In genomic region chr3:160162440-160162839, GRCh38 we compare ENCODE assay signal across 2 cellular contexts.
TF ChIP-seq lines count a peak whose summit lies in the region.

No MANE protein-coding gene starts in this region.

TF ChIP-seq in GM23338, 12 proteins besides CTCF, POLR2A, EP300 and RAD21 (continued from another document):
- no peak for TF ChIP-seq REST (IDR thresholded peaks at IDR 0.05; ENCODE audit: unreplicated experiment)
- no peak for TF ChIP-seq ZNF114 (CRISPR knock-in tag; IDR thresholded peaks at IDR 0.05)
- 0 out of 2 replicates have a peak, but pooled peaks have one; percentile 39 for TF ChIP-seq CREB1 (CRISPR knock-in tag; IDR thresholded peaks at IDR 0.05; ENCODE audit: low read depth)
- TF ChIP-seq ZNF331 (CRISPR knock-in tag; IDR thresholded peaks at IDR 0.05; ENCODE audit: low read depth): no peak
- TF ChIP-seq ZNF462 (CRISPR knock-in tag; IDR thresholded peaks at IDR 0.05): peak; percentile 74; the same call in 1 of the 2 replicates
- TF ChIP-seq JUNB (IDR thresholded peaks at IDR 0.05; ENCODE audit: unreplicated experiment): no peak

TF ChIP-seq in neural cell, 6 proteins besides CTCF, POLR2A, EP300 and RAD21 (continued from another document):
- no peak for TF ChIP-seq REST (IDR thresholded peaks at IDR 0.05; ENCODE audit: borderline replicate concordance)
